Comparison of ENCODE assay signal across 8 cellular contexts in the genomic region with DNA sequence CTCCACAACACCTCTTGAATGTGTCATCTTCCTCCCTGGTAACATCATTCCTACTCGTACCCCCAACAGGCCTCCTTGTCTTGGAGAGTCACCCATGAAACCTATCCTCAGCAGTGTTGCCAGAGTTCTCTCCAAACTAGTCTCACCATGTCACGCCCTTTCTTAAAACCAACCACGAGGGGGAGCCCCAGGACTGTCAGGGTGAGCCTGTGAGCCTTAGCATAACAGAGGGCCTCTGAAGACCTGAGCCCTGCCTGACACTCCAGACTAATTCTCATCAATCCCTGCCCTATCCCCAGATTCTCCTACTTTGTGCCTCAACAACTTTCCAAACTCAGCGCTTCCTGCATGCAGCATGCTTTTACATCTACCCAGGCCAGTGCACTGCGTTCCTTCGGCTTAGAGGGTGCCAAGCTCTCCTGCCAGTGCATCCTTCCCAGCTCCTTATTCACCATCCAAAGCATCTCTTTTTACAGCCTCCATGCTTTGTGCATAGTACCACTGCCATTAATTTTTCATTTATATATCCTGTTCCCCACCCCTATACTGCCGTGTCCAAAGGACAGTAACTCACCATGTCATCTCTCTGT. TPM values are rescaled to one million over a fixed set of nuclear protein-coding genes. Genes with fewer than 3 reads are reported as not detected.
DNase-seq lines count a peak whose midpoint lies in the region; ATAC-seq and TF ChIP-seq lines count a peak whose summit lies in the region.

No MANE protein-coding gene starts in this region.

- peak in 1 of 2 donors; percentile 44 for ATAC-seq in naive B cell (ENCODE audit: low read depth in 2 of 2)

- H3K4me1 Mint-ChIP-seq in naive B cell: no peaks in the 10 kb centered on the region

- no peak overlapping the region for H3K4me3 ChIP-seq in HL-60 (replicated peaks; ENCODE audit: insufficient read depth, low read length)

- H3K4me3 Mint-ChIP-seq in naive B cell: no peak overlapping the region

- no peaks in the 10 kb centered on the region for H3K27me3 ChIP-seq in HL-60 (ENCODE audit: insufficient read depth, poor library complexity, severe bottlenecking)

- no peaks in the 10 kb centered on the region for H3K9me3 Mint-ChIP-seq in naive B cell

- no peak overlapping the region for H3K27ac Mint-ChIP-seq in naive B cell

- DNase-seq in D341Med (ENCODE audit: low spot score) (peak; percentile 77), GM20000 (ENCODE audit: low spot score) (peak; percentile 71), HL-60 (ENCODE audit: low read depth in 1 of 2, low spot score in 1 of 2) (peak; percentile 42 to 80), NOMO-1 (lab: John Stamatoyannopoulos, UW; ENCODE audit: unreplicated experiment in 2 of 2) (peak; percentile 32 to 64), epithelial cell of prostate (ENCODE audit: low read depth, low spot score) (peak; percentile 36), naive B cell (peak; percentile 17)
- peak; percentile 16 to 28 for DNase-seq in activated CD8-positive, alpha-beta memory T cell treated with anti-CD3 and anti-CD28 coated beads for 4 hours (ENCODE audit: low read depth in 2 of 2)
- DNase-seq in stimulated activated naive CD4-positive, alpha-beta T cell (lab: John Stamatoyannopoulos, UW): peak in 5 of 6 experiments; percentile 13 to 59 (median 23)

- H3K36me3 Mint-ChIP-seq in naive B cell: no peaks in the 10 kb centered on the region

- TF ChIP-seq CTCF in GM20000 (IDR thresholded peaks at IDR 0.05; ENCODE audit: extremely low read depth, missing control alignments): peak; percentile 63
- peak; percentile 42 for TF ChIP-seq CTCF in HL-60 (IDR thresholded peaks at IDR 0.05; ENCODE audit: insufficient read depth, low read length)

- H3K27ac ChIP-seq in HL-60 (replicated peaks): no peak overlapping the region
- H3K27ac ChIP-seq in epithelial cell of prostate: no peak overlapping the region

- peaks cover 6 to 8% (median 8%) of the 10 kb centered on the region in 3 donors for H3K27me3 Mint-ChIP-seq in naive B cell

RNA-seq across cellular contexts. Expression of a gene that starts 34.2 kb away (rescaled TPM):
- polyA plus RNA-seq in naive B cell (ENCODE audit: low read depth in 6 of 6): not detected

Comparison
In these comparisons a context has a peak if more than half of its experiments do, and no peak if none do; other contexts are left out.
1. DNase-seq: peak in every context shown above with its lines; median percentile 77 in D341Med; 71 in GM20000; 61 in HL-60; 48 in NOMO-1; 36 in epithelial cell of prostate; 23 in stimulated activated naive CD4-positive, alpha-beta T cell; 22 in activated CD8-positive, alpha-beta memory T cell treated with anti-CD3 and anti-CD28 coated beads for 4 hours; 17 in naive B cell.